In the genomic region with DNA sequence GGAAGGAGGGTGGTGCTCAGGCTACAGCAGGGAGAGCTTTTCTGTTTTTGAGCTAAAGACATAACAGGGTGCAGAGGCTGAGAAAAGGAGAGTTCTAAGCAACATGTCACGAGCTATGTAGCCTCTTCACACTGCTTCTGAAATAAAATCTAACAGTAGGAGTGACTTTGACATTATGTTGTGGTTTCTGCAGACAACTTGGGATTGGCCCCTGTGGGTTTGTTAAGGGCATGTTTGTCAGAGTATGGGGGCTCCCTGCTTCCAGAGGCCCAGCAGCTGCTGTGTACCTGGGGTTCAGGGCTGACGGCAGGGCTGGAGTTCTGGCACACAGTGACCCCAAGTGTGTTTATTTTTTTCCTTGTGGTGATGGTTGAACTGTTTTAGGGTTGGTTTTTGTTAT, we compare ENCODE assay signal across 1 cellular context.
TF ChIP-seq lines count a peak whose summit lies in the region.

No MANE protein-coding gene starts in this region.

TF ChIP-seq in IMR-90, 13 proteins besides CTCF, POLR2A, EP300 and RAD21:
- TF ChIP-seq CHD1 (IDR thresholded peaks at IDR 0.05; ENCODE audit: low read depth, low read length) = no peak
- no peak for TF ChIP-seq FOS (IDR thresholded peaks at IDR 0.05; ENCODE audit: low read depth, low read length)
- no peak for TF ChIP-seq NFE2L2 (IDR thresholded peaks at IDR 0.05; ENCODE audit: low read depth, low read length)
- TF ChIP-seq SMC3 (IDR thresholded peaks at IDR 0.05; ENCODE audit: low read depth, low read length) = no peak
- no peak for TF ChIP-seq BHLHE40 (IDR thresholded peaks at IDR 0.05; ENCODE audit: low read depth, low read length)
- TF ChIP-seq, protein P1, sequence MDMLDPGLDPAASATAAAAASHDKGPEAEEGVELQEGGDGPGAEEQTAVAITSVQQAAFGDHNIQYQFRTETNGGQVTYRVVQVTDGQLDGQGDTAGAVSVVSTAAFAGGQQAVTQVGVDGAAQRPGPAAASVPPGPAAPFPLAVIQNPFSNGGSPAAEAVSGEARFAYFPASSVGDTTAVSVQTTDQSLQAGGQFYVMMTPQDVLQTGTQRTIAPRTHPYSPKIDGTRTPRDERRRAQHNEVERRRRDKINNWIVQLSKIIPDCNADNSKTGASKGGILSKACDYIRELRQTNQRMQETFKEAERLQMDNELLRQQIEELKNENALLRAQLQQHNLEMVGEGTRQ (IDR thresholded peaks at IDR 0.05; ENCODE audit: low read depth, low read length) = no peak
- TF ChIP-seq RCOR1 (IDR thresholded peaks at IDR 0.05; ENCODE audit: insufficient replicate concordance, low read length) = no peak
- TF ChIP-seq MAFK (IDR thresholded peaks at IDR 0.05; ENCODE audit: low read depth, low read length) = no peak
- no peak for TF ChIP-seq MXI1 (IDR thresholded peaks at IDR 0.05; ENCODE audit: borderline replicate concordance, low read depth, low read length)
- no peak for TF ChIP-seq MAZ (IDR thresholded peaks at IDR 0.05; ENCODE audit: borderline replicate concordance, low read depth, low read length)
- TF ChIP-seq CEBPB (IDR thresholded peaks at IDR 0.05; ENCODE audit: low read depth, low read length) = no peak
- TF ChIP-seq, protein P2, sequence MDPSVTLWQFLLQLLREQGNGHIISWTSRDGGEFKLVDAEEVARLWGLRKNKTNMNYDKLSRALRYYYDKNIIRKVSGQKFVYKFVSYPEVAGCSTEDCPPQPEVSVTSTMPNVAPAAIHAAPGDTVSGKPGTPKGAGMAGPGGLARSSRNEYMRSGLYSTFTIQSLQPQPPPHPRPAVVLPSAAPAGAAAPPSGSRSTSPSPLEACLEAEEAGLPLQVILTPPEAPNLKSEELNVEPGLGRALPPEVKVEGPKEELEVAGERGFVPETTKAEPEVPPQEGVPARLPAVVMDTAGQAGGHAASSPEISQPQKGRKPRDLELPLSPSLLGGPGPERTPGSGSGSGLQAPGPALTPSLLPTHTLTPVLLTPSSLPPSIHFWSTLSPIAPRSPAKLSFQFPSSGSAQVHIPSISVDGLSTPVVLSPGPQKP (IDR thresholded peaks at IDR 0.05; ENCODE audit: borderline replicate concordance, low read depth, low read length) = no peak
- TF ChIP-seq RFX5 (IDR thresholded peaks at IDR 0.05; ENCODE audit: low read depth, low read length) = no peak
